ENCODE assay signal across 25 cellular contexts in the genomic region with DNA sequence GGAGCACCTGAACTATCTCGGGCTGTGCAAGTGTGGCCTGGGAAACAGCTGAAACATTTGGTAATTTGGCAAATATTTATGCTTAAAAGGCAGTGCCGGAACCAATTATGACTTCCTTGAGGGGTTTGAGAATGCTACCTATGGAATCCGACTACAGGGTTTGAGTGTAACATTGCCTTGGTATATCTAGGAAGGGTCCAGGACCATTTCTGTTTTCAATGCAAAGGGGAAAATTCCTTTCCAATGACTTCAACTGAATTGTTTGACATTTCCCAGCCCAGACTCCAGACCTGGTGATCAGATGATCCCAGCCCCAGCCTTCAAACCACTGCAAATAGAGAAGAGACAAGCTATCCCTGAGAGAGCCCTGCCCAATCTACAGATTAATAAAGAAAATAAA. TPM values are rescaled to one million over a fixed set of nuclear protein-coding genes. Genes with fewer than 3 reads are reported as not detected.
DNase-seq lines count a peak whose midpoint lies in the region; ATAC-seq, FAIRE-seq and TF ChIP-seq lines count a peak whose summit lies in the region.
"Had no signal": no experiment of that assay in that cellular context is flagged by ENCODE, and none has a peak within 500 bp of the region (broad histone marks: within the 10 kb centered on the region; RNA-seq: fewer than 3 reads in every experiment).

No MANE protein-coding gene starts in this region.

- H4K12ac ChIP-seq in trophoblast cell (ENCODE audit: low read depth, low read length): no peak overlapping the region

- ATAC-seq in HepG2: peak; percentile 45
- no peak for ATAC-seq in right lobe of liver
- ATAC-seq: A549 had no signal

- POLR2A ChIA-PET in HepG2 (lab: Yijun Ruan, JAX): interaction anchor here (1.1 to 3.0 kb wide), 2 partner anchors 19 to 21 kb away, joined by 3 to 21 read pairs; no protein-coding TSS in a partner anchor

- CTCF ChIA-PET in HepG2 (lab: Yijun Ruan, JAX; ENCODE audit: low intra/inter-chr PET ratio, low total read pairs): no interaction called here

- H3K27ac ChIP-seq in HepG2 (ENCODE audit: extremely low read length, insufficient read depth, low read length) (peak overlapping the region; percentile 81), right lobe of liver (no peak overlapping the region), mesendoderm (ENCODE audit: low read depth, low read length) (no peak overlapping the region), trophoblast cell (ENCODE audit: low read depth, low read length) (peak overlapping the region; percentile 16), tibial nerve (no peak overlapping the region)
- H3K27ac ChIP-seq: BLaER1 treated with 17β-estradiol and CSF1 and Interleukin-3, amounts not matched to agents 10 nM and 100 nM had no signal

- H3K18ac ChIP-seq in mesendoderm (ENCODE audit: low read length) (no peak overlapping the region), trophoblast cell (ENCODE audit: low read length) (no peak overlapping the region)

- TF ChIP-seq EP300 in HepG2 (IDR thresholded peaks at IDR 0.05; ENCODE audit: low read depth in 2 of 2, low read length in 2 of 2): no peak
- no peak for TF ChIP-seq EP300 in HepG2 (CRISPR knock-in tag; IDR thresholded peaks at IDR 0.05; ENCODE audit: borderline replicate concordance)
- TF ChIP-seq EP300 in tibial nerve (IDR thresholded peaks at IDR 0.05): no peak

- no peak overlapping the region for H2BK120ac ChIP-seq in mesendoderm (ENCODE audit: low read depth, low read length)
- H2BK120ac ChIP-seq in trophoblast cell (ENCODE audit: insufficient read depth, low read length, poor library complexity): no peak overlapping the region

- DNase-seq in HepG2 (ENCODE audit: low spot score): peak; percentile 80
- no peak for DNase-seq in right lobe of liver
- peak; percentile 16 for DNase-seq in ELR (ENCODE audit: low read depth)
- DNase-seq in mesendoderm: peak; percentile 12
- DNase-seq in trophoblast cell: no peak
- DNase-seq in head of caudate nucleus: no peak
- DNase-seq in tibial nerve (ENCODE audit: low spot score in 2 of 2): no peak
- DNase-seq in DMS 273 treated with DMSO at 0.1 percent for 48 hours (lab: John Stamatoyannopoulos, UW): no peak
- DNase-seq: 8988T; ACHN; AML-193; BE2C; CD4-positive, alpha-beta T cell; CD8-positive, alpha-beta memory T cell; DMS53; DMS79 treated with DMSO at 0.1 percent for 48 hours; GOT3; HFFc6 had no signal

- H4K20me1 ChIP-seq in HepG2 (ENCODE audit: insufficient read depth, low read length): no peaks in the 10 kb centered on the region

- H3K4ac ChIP-seq in mesendoderm (ENCODE audit: low read depth, low read length) (no peak overlapping the region), trophoblast cell (ENCODE audit: low read depth, low read length) (no peak overlapping the region)

- TF ChIP-seq POLR2A in HepG2 (IDR thresholded peaks at IDR 0.05; ENCODE audit: insufficient read depth in 1 of 2, low read depth in 2 of 2, low read length in 2 of 2) (no peak), right lobe of liver (IDR thresholded peaks at IDR 0.05) (no peak), tibial nerve (IDR thresholded peaks at IDR 0.05) (no peak)

- no peaks in the 10 kb centered on the region for H3K9me3 ChIP-seq in HepG2 (ENCODE audit: low read length)
- H3K9me3 ChIP-seq in right lobe of liver: no peaks in the 10 kb centered on the region
- no peaks in the 10 kb centered on the region for H3K9me3 ChIP-seq in trophoblast cell (ENCODE audit: insufficient read depth, low read depth, low read length)
- H3K9me3 ChIP-seq in tibial nerve: no peaks in the 10 kb centered on the region
- H3K9me3 ChIP-seq: A549, BE2C, HAP-1 had no signal

- no peak overlapping the region for H4K91ac ChIP-seq in trophoblast cell (ENCODE audit: low read depth, low read length)

- no peak overlapping the region for H2BK12ac ChIP-seq in trophoblast cell (ENCODE audit: low read length)

- H3K4me1 ChIP-seq in HepG2 (ENCODE audit: insufficient read depth, low read length) (peaks cover 70% of the 10 kb centered on the region), right lobe of liver (no peaks in the 10 kb centered on the region), mesendoderm (ENCODE audit: control insufficient read depth, low read depth, low read length) (no peaks in the 10 kb centered on the region), trophoblast cell (ENCODE audit: control insufficient read depth in 1 of 2, insufficient read depth in 2 of 2, low read length in 2 of 2) (peaks cover 25 to 29% of the 10 kb centered on the region in 2 experiments), tibial nerve (peaks cover 0 to 8% (median 0%) of the 10 kb centered on the region in 4 donors)
- H3K4me1 ChIP-seq: BE2C had no signal

- H3K4me3 ChIP-seq in HepG2 (replicated peaks in 1 of 3; ENCODE audit: insufficient read depth in 1 of 3, low read depth in 2 of 3, low read length in 3 of 3) (peak overlapping the region in 2 of 3 experiments; percentile 49 to 71; a peak in 4 of 6 replicates), right lobe of liver (no peak overlapping the region), mesendoderm (ENCODE audit: low read length) (no peak overlapping the region), trophoblast cell (ENCODE audit: low read depth, low read length) (no peak overlapping the region), tibial nerve (no peak overlapping the region)
- H3K4me3 ChIP-seq: A549; BLaER1 treated with 17β-estradiol and CSF1 and Interleukin-3, amounts not matched to agents 10 nM and 100 nM; HAP-1 had no signal

- peak overlapping the region; percentile 96 for H3K4me2 ChIP-seq in HepG2 (ENCODE audit: low read depth, low read length)
- no peak overlapping the region for H3K4me2 ChIP-seq in mesendoderm (ENCODE audit: low read length)
- H3K4me2 ChIP-seq in trophoblast cell (ENCODE audit: low read length): peak overlapping the region; percentile 13
- H3K4me2 ChIP-seq: A549; BLaER1 treated with 17β-estradiol and CSF1 and Interleukin-3, amounts not matched to agents 10 nM and 100 nM had no signal

- intact Hi-C loops in HepG2 (cut with micrococcal nuclease; ENCODE audit: unreplicated experiment) (loop anchor here (5.0 kb wide), 1 partner anchor 37 kb away; no protein-coding TSS in a partner anchor), right lobe of liver (cut with DNase I) (no loop called here), head of caudate nucleus (cut with DNase I) (no loop called here)

- no TSS peak for BruUV-seq in HepG2 (replicated peaks; lab: Mats Ljungman, UMichigan)

- no peaks in the 10 kb centered on the region for H3K79me1 ChIP-seq in mesendoderm (ENCODE audit: low read length)
- H3K79me1 ChIP-seq in trophoblast cell (ENCODE audit: low read length): peaks cover 18% of the 10 kb centered on the region

- H2AK5ac ChIP-seq in mesendoderm (ENCODE audit: low read length) (no peak overlapping the region), trophoblast cell (ENCODE audit: low read length) (no peak overlapping the region)

- H3K23ac ChIP-seq in mesendoderm (ENCODE audit: low read length) (no peak overlapping the region), trophoblast cell (ENCODE audit: low read length) (no peak overlapping the region)

- no peaks in the 10 kb centered on the region for H3K27me3 ChIP-seq in HepG2 (ENCODE audit: control insufficient read depth in 1 of 2, insufficient read depth in 2 of 2, low read length in 2 of 2)
- H3K27me3 ChIP-seq in right lobe of liver: no peaks in the 10 kb centered on the region
- peaks cover 18% of the 10 kb centered on the region for H3K27me3 ChIP-seq in mesendoderm (ENCODE audit: insufficient read depth, low read length, poor library complexity)
- H3K27me3 ChIP-seq in trophoblast cell (ENCODE audit: insufficient read depth, low read length): peaks cover 15% of the 10 kb centered on the region
- no peaks in the 10 kb centered on the region for H3K27me3 ChIP-seq in tibial nerve

- WGBS in HepG2 (ENCODE audit: low lambda C conversion rate): 0% methylated on average over 3 of the region's 3 CpGs
- 33% methylated on average over 2 of the region's 3 CpGs for WGBS in right lobe of liver (ENCODE audit: insufficient coverage, low coverage, low lambda C conversion rate, missing lambda C conversion rate)
- WGBS in mesendoderm (ENCODE audit: extremely low coverage, insufficient coverage, low lambda C conversion rate): no CpG with 5 or more reads among the region's 3 CpGs
- no CpG with 5 or more reads among the region's 3 CpGs for WGBS in trophoblast cell (ENCODE audit: extremely low coverage, insufficient coverage, insufficient read length)
- 63 to 65% methylated on average over 3 of the region's 3 CpGs for WGBS in tibial nerve, 2 donors

- no peak for TF ChIP-seq RAD21 in HepG2 (CRISPR knock-in tag; IDR thresholded peaks at IDR 0.05)

- H2AFZ ChIP-seq in HepG2 (ENCODE audit: low read length): peak overlapping the region; percentile 52
- H2AFZ ChIP-seq in trophoblast cell (ENCODE audit: insufficient read depth, low read length, poor library complexity): no peak overlapping the region

- no peak overlapping the region for H2BK15ac ChIP-seq in mesendoderm (replicated peaks; ENCODE audit: low read depth)

- H3K79me2 ChIP-seq in HepG2 (ENCODE audit: insufficient read depth, low read length): peaks cover 5% of the 10 kb centered on the region
- H3K79me2 ChIP-seq in mesendoderm (ENCODE audit: control insufficient read depth, insufficient read depth, low read length): no peaks in the 10 kb centered on the region
- H3K79me2 ChIP-seq in trophoblast cell (ENCODE audit: control insufficient read depth, insufficient read depth, low read length, poor library complexity): peaks cover 2% of the 10 kb centered on the region

- H2BK5ac ChIP-seq in mesendoderm (ENCODE audit: low read length) (no peak overlapping the region), trophoblast cell (ENCODE audit: low read depth, low read length, poor library complexity) (no peak overlapping the region)

- H3K56ac ChIP-seq in mesendoderm (ENCODE audit: low read length): no peak overlapping the region

- H3K36me3 ChIP-seq in HepG2 (replicated peaks in 1 of 2; ENCODE audit: control insufficient read depth in 1 of 2, insufficient read depth in 2 of 2, low read length in 2 of 2) (no peaks in the 10 kb centered on the region; a peak in 1 of 5 replicates), right lobe of liver (no peaks in the 10 kb centered on the region), mesendoderm (ENCODE audit: control insufficient read depth, insufficient read depth, low read length) (no peaks in the 10 kb centered on the region), trophoblast cell (ENCODE audit: control insufficient read depth in 1 of 2, insufficient read depth in 2 of 2, low read length in 2 of 2) (no peaks in the 10 kb centered on the region), tibial nerve (no peaks in the 10 kb centered on the region)
- H3K36me3 ChIP-seq: BE2C; BLaER1 treated with 17β-estradiol and CSF1 and Interleukin-3, amounts not matched to agents 10 nM and 100 nM; HAP-1 had no signal

- no peak overlapping the region for H4K5ac ChIP-seq in mesendoderm (ENCODE audit: low read length)

- no peak overlapping the region for H3K14ac ChIP-seq in trophoblast cell (ENCODE audit: low read length)

- in situ Hi-C loops in HepG2 (cut with HindIII; ENCODE audit: extremely low pct_ligation_motif_present, low pct_unique_long_range_greater_than_20kb): no loop called here

- H4K8ac ChIP-seq in mesendoderm (ENCODE audit: low read depth, low read length) (no peak overlapping the region), trophoblast cell (ENCODE audit: low read depth, low read length) (no peak overlapping the region)

- H3K9ac ChIP-seq in HepG2 (ENCODE audit: insufficient read depth, low read depth, low read length): peak overlapping the region; percentile 76; the same call in 1 of the 2 replicates
- H3K9ac ChIP-seq in mesendoderm (ENCODE audit: low read length): no peak overlapping the region
- H3K9ac ChIP-seq in trophoblast cell (ENCODE audit: low read length): no peak overlapping the region
- H3K9ac ChIP-seq: BLaER1 treated with 17β-estradiol and CSF1 and Interleukin-3, amounts not matched to agents 10 nM and 100 nM had no signal

- FAIRE-seq in HepG2 (lab: Jason Lieb, UNC): peak; percentile 74
- FAIRE-seq: A549, D721Med, G401.6, GM12892, H54 had no signal

- TF ChIP-seq CTCF in HepG2 (CRISPR knock-in tag; IDR thresholded peaks at IDR 0.05): no peak
- no peak for TF ChIP-seq CTCF in right lobe of liver (IDR thresholded peaks at IDR 0.05)
- no peak for TF ChIP-seq CTCF in tibial nerve (IDR thresholded peaks at IDR 0.05)

RNA-seq across cellular contexts. Expression of a gene that starts 4.6 kb away (rescaled TPM):
- 0.56 and 1.2 TPM in 2 replicates for total RNA-seq in HepG2 (2016; rRNA removed; fragmentation: Illumina TruSeq; extraction: Trizol)
- 0.18 and 0.20 TPM in 2 replicates for total RNA-seq in HepG2 (2016; cell fraction: cytosol; rRNA removed; fragmentation: Illumina TruSeq; extraction: Trizol; ENCODE audit: low read depth)
- 0.61 and 1.0 TPM in 2 replicates for total RNA-seq in HepG2 (2016; cell fraction: insoluble cytoplasmic fraction; rRNA removed; fragmentation: Illumina TruSeq; extraction: Trizol)
- total RNA-seq in HepG2 (2016; cell fraction: membrane; rRNA removed; fragmentation: Illumina TruSeq; extraction: Trizol): 0.52 and 0.74 TPM in 2 replicates
- 0.88 and 1.0 TPM in 2 replicates for total RNA-seq in HepG2 (2016; cell fraction: nucleus; rRNA removed; fragmentation: Illumina TruSeq; extraction: Trizol)
- 1.3 and 1.8 TPM in 2 replicates for polyA plus RNA-seq in HepG2 (2011; rRNA removed)
- 1.5 and 1.9 TPM in 2 replicates for polyA plus RNA-seq in HepG2 (2011; cell fraction: cytosol; rRNA removed)
- 3.4 and 3.6 TPM in 2 replicates for polyA plus RNA-seq in HepG2 (2011; cell fraction: nucleus; rRNA removed)
- 2.0 and 2.2 TPM in 2 replicates for polyA plus RNA-seq in HepG2 (2012)
- polyA plus RNA-seq in HepG2 (2016; cell fraction: cytosol; fragmentation: Illumina TruSeq; extraction: Trizol; ENCODE audit: low read depth): 0.11 TPM in 2 replicates
- 0.44 and 0.60 TPM in 2 replicates for polyA plus RNA-seq in HepG2 (2016; cell fraction: insoluble cytoplasmic fraction; fragmentation: Illumina TruSeq; extraction: Trizol; ENCODE audit: low read depth)
- 0.29 and 0.52 TPM in 2 replicates for polyA plus RNA-seq in HepG2 (2016; cell fraction: membrane; fragmentation: Illumina TruSeq; extraction: Trizol; ENCODE audit: low read depth)
- polyA plus RNA-seq in HepG2 (2016; cell fraction: nucleus; fragmentation: Illumina TruSeq; extraction: Trizol; ENCODE audit: insufficient read depth, low read depth): 0.61 and 0.77 TPM in 2 replicates
- 0.14 and 3.0 TPM in 2 replicates for polyA minus RNA-seq in HepG2 (2011; rRNA and poly(A)+ RNA removed; ENCODE audit: low replicate concordance)
- 2.1 and 2.3 TPM in 2 replicates for polyA minus RNA-seq in HepG2 (2011; cell fraction: cytosol; rRNA and poly(A)+ RNA removed)
- polyA minus RNA-seq in HepG2 (2011; cell fraction: nucleus; rRNA and poly(A)+ RNA removed): 4.5 and 4.8 TPM in 2 replicates
- under 1 TPM; 0.35 to 0.98 (median 0.52) TPM for total RNA-seq in right lobe of liver
- 0.01 TPM for polyA plus RNA-seq in mesendoderm (2013, experiment 1 of 2)
- polyA plus RNA-seq in mesendoderm (2013, experiment 2 of 2): 0.01 TPM
- polyA plus RNA-seq in trophoblast cell (2013): 0.40 and 0.41 TPM in 2 replicates
- 1 to 10 TPM; 1.3 to 5.1 (median 2.1) TPM for total RNA-seq in tibial nerve
- total RNA-seq: CD4-positive, alpha-beta T cell; CD8-positive, alpha-beta memory T cell had no signal
- polyA plus RNA-seq: CD8-positive, alpha-beta memory T cell had no signal

Comparison
In these comparisons a context has a peak if more than half of its experiments do, and no peak if none do; other contexts are left out.
1. DNase-seq: peak in HepG2 (single experiment), ELR (single experiment) and mesendoderm (single experiment); none in right lobe of liver (0 of 3), trophoblast cell (0 of 2), head of caudate nucleus (0 of 42), tibial nerve (0 of 2) and DMS 273 treated with DMSO at 0.1 percent for 48 hours (single experiment).
2. H3K27ac ChIP-seq: peak in HepG2 (single experiment) and trophoblast cell (single experiment); none in right lobe of liver (0 of 3), mesendoderm (single experiment) and tibial nerve (0 of 4).
3. H3K4me3 ChIP-seq: peak in HepG2 (2 of 3); none in right lobe of liver (0 of 3), mesendoderm (single experiment), trophoblast cell (single experiment) and tibial nerve (0 of 4).